In the genomic region with DNA sequence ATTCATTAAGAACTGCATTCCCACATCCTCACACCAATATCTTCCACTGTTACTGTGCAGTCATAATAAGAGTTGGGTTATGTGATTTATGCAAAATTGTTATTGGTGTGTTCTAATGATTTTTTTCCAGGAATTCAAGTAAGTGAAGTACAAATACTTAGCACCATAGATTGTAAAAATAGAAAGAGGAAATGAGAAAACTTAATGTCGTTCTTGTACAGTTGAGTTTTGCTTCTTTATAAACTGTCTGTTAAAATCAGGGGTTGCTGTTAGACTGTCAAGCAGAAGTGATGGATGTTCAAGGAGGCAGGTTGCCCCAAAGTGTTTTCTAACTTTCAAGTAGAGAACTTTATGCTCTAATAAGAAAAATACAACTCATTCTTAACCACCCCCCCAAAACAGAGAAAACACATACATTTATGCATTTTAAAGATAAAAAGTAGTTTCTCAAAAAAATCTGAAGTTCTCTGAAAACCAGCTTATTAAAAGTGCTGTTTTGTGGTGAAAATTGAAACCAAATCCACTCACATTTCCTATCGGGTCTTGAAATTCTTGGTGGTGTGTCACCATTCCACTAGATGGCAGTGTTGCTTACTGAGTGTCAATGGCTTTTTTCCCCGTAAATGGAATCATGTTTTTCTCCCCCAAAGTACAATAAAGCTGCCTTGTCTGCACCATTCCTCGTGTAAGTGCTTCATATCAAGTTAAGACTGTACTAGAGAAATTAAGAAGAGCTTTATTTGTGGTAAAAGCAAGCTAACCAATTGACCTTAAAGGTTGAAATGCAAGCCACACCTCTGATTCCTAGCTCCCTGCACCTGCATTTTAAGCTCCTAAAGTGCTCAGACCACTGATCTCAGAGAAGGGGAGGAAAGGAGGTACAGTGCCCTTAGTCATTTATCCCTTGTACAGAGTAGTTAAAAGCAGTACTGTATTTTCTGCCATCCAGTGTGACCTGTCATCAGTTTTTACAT, we compare ENCODE assay signal across 9 cellular contexts. TPM values are rescaled to one million over a fixed set of nuclear protein-coding genes. Genes with fewer than 3 reads are reported as not detected.
DNase-seq lines count a peak whose midpoint lies in the region; ATAC-seq and TF ChIP-seq lines count a peak whose summit lies in the region.
"Had no signal": no experiment of that assay in that cellular context is flagged by ENCODE, and none has a peak within 500 bp of the region (broad histone marks: within the 10 kb centered on the region; RNA-seq: fewer than 3 reads in every experiment).

No MANE protein-coding gene starts in this region.

- peak; percentile 87 for TF ChIP-seq CTCF in 22Rv1 (IDR thresholded peaks at IDR 0.05)
- peak; percentile 79 for TF ChIP-seq CTCF in choroid plexus epithelial cell (conservative IDR thresholded peaks at IDR 0.05; ENCODE audit: low read depth, low read length)

- in situ Hi-C loops in SK-MEL-5 (cut with HindIII; ENCODE audit: low pct_unique_long_range_greater_than_20kb, low sequenced_read_pairs), result no loop called here

- H3K4me3 ChIP-seq in choroid plexus epithelial cell (ENCODE audit: low read depth, low read length), result no peak overlapping the region
- H3K4me3 ChIP-seq: ovary had no signal

- no peak for ATAC-seq in esophagus mucosa

- H3K27ac ChIP-seq in 22Rv1, result no peak overlapping the region
- H3K27ac ChIP-seq: ovary had no signal

- peak; percentile 20 for DNase-seq in DMS153 treated with DMSO at 0.1 percent for 48 hours (lab: John Stamatoyannopoulos, UW; ENCODE audit: unreplicated experiment)
- peak; percentile 61 for DNase-seq in HuH-7.5 (ENCODE audit: low spot score)
- DNase-seq in SK-MEL-5 (ENCODE audit: low read depth, low spot score), result peak; percentile 76
- peak; percentile 79 for DNase-seq in choroid plexus epithelial cell (ENCODE audit: low read depth)
- peak; percentile 85 for DNase-seq in medulla oblongata (ENCODE audit: extremely low spot score)
- DNase-seq in cortex of kidney (lab: John Stamatoyannopoulos, UW), result no peak

RNA-seq across cellular contexts. Expression of gene IGSF6, which starts 4.7 kb away (rescaled TPM):
- total RNA-seq in SK-MEL-5 (2014; rRNA removed; shearing (Covaris generic)), result not detected in 2 replicates
- 0.08 TPM in 1 of 2 replicates, not detected in the other for polyA plus RNA-seq in SK-MEL-5 (2015; cell fraction: cytosol; rRNA removed)
- not detected in 2 replicates for polyA plus RNA-seq in SK-MEL-5 (2015; cell fraction: nucleus; rRNA removed)
- 0.76 TPM for total RNA-seq in esophagus mucosa

RNA-seq across cellular contexts. Expression of gene OTOA, which starts 6.7 kb away (rescaled TPM):
- 0.27 TPM in 1 of 2 replicates, not detected in the other for total RNA-seq in SK-MEL-5 (2014; rRNA removed; shearing (Covaris generic))
- polyA plus RNA-seq in SK-MEL-5 (2015; cell fraction: cytosol; rRNA removed), result 0.15 TPM in 1 of 2 replicates, not detected in the other
- polyA plus RNA-seq in SK-MEL-5 (2015; cell fraction: nucleus; rRNA removed), result 0.59 TPM in 1 of 2 replicates, not detected in the other
- total RNA-seq in esophagus mucosa, result 0.04 TPM

RNA-seq across cellular contexts. Expression of gene METTL9, which starts 57.7 kb away (rescaled TPM):
- total RNA-seq in SK-MEL-5 (2014; rRNA removed; shearing (Covaris generic)), result 792 and 883 TPM in 2 replicates
- polyA plus RNA-seq in SK-MEL-5 (2015; cell fraction: cytosol; rRNA removed), result 347 and 392 TPM in 2 replicates
- 144 and 222 TPM in 2 replicates for polyA plus RNA-seq in SK-MEL-5 (2015; cell fraction: nucleus; rRNA removed)
- total RNA-seq in esophagus mucosa, result 89.2 TPM
